Comparison of ENCODE assay signal across 8 cellular contexts in the genomic region with DNA sequence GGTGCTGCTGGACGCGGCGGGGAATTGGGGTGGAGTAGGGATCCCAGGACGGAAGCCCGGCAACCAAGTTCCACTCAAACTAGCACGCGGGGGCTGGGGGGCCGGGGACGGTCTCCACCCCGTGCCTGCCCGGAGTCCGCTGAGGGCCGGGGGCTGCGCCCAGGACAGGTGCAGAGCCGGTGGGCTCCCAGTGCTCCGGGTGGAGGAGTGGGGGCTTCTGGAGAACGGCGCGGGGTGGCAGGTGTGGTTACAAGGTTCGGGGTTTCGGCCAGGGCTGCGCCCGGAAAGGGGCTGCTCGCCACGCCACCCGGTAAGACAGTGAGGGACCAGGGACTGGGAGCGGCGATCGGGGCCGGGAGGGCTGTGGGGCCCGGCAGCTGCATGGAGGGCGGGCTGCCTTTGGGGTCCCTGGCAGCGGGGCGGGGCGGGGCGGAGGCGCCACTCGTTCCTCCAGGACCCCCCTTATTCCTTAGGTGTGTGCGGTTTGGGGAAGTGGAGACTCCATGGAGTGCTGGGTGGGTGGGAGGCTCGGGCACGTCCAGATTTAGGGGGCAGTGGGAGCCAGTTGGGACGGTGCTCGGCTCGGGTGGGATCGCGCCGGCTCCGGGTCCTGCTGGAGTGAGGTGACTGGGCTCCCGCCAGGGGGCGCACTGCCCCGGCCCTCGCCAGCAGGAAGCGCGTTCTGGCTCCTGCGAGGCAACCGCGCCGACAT. TPM values are rescaled to one million over a fixed set of nuclear protein-coding genes. Genes with fewer than 3 reads are reported as not detected.
DNase-seq lines count a peak whose midpoint lies in the region; ATAC-seq and TF ChIP-seq lines count a peak whose summit lies in the region.

No MANE protein-coding gene starts in this region.

- H3K9me3 ChIP-seq in ascending aorta: no peaks in the 10 kb centered on the region

- no peaks in the 10 kb centered on the region for H3K27me3 ChIP-seq in ascending aorta

- DNase-seq in COLO668 (lab: John Stamatoyannopoulos, UW; ENCODE audit: unreplicated experiment) (peak; percentile 75), M059J (ENCODE audit: low read depth) (peak; percentile 66), T-helper 2 cell (peak; percentile 69 to 76 (median 72)), ascending aorta (ENCODE audit: low spot score in 2 of 2) (peak; percentile 14 to 82), hippocampal formation (lab: John Stamatoyannopoulos, UW) (peak; percentile 28 to 57), retinal pigment epithelial cell (ENCODE audit: low read depth) (no peak)

- ATAC-seq in GM21515 (IDR thresholded peaks at IDR 0.05; ENCODE audit: unreplicated experiment) (peak; percentile 58), GM18519 (IDR thresholded peaks at IDR 0.05; ENCODE audit: low FRiP score, unreplicated experiment) (no peak)

- H3K4me3 ChIP-seq in ascending aorta (peak overlapping the region; percentile 55 to 71), retinal pigment epithelial cell (ENCODE audit: low read length) (peak overlapping the region; percentile 49)

- intact Hi-C loops in ascending aorta (cut with DNase I): loop anchor here (1.0 to 10.0 kb wide), 5 partner anchors 47 to 184 kb away; no protein-coding TSS in a partner anchor

- TF ChIP-seq CTCF in ascending aorta (IDR thresholded peaks at IDR 0.05) (peak; percentile 85 to 98 (median 93)), retinal pigment epithelial cell (conservative IDR thresholded peaks at IDR 0.05; ENCODE audit: low read depth, low read length) (peak; percentile 85)

- H3K4me1 ChIP-seq in ascending aorta: peaks cover 3 to 14% of the 10 kb centered on the region in 2 donors

- H3K36me3 ChIP-seq in ascending aorta: no peaks in the 10 kb centered on the region

- no peak overlapping the region for H3K27ac ChIP-seq in ascending aorta

RNA-seq across cellular contexts. Expression of gene TSPAN18, which starts 0.8 kb away (rescaled TPM):
- 1.1 and 2.5 TPM in 2 replicates for total RNA-seq in M059J (2014; rRNA removed; shearing (Covaris generic))
- 21.3 TPM for total RNA-seq in ascending aorta
